5 cellular contexts compared by ENCODE assay signal in the genomic region with DNA sequence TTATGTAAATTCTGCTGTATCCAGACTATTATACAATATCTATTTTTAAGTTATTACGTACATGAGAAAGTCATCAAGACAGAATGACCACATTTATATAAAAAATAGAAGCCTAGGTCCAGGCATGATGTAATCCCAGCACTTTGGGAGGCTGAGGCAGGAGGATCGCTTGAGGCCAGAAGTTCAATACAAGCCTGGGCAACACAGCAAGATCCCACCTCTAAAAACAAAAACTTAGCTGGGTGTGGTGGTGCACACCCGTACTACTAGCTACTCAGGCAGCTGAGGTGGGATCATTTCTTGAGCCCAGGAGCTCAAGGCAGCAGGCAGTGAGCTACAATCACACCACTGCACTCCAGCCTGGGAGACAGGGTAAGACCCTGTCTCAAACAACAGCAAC.
"Had no signal": no experiment of that assay in that cellular context is flagged by ENCODE, and none has a peak within 500 bp of the region (broad histone marks: within the 10 kb centered on the region; RNA-seq: fewer than 3 reads in every experiment).

No MANE protein-coding gene starts in this region.

- H3K9me3 Mint-ChIP-seq: IgD-negative memory B cell had no signal

- DNase-seq: GOT3, H7 had no signal

- H3K4me3 ChIP-seq: HAP-1 had no signal

- H3K27ac Mint-ChIP-seq: IgD-negative memory B cell had no signal

- H3K4me1 ChIP-seq: HAP-1 had no signal

- H3K27me3 Mint-ChIP-seq: IgD-negative memory B cell had no signal

- H3K9me3 ChIP-seq: HAP-1 had no signal

- H3K4me3 Mint-ChIP-seq: IgD-negative memory B cell had no signal

- ATAC-seq: HCT116 had no signal
